24 cellular contexts compared by ENCODE assay signal in the genomic region with DNA sequence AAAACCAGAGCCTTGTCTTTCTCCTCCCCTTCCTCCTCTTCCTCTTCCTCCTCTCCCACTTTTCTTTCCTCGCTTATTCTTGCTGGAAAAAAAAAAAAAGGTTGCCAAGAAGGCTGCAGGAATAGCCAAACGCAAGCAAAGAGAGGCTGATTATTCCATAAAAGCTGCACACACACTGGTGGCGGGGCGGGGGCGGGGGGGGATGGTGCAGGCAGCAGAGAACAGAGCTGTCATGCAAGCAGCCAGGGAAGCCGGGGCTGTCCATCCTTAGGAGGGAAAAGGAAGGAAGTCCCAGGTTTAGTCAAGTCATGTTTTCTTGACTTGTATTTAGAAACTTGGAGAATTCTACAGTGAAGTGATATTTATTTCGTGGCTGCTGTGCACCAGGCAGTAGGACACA.
"Had no signal": no experiment of that assay in that cellular context is flagged by ENCODE, and none has a peak within 500 bp of the region (broad histone marks: within the 10 kb centered on the region; RNA-seq: fewer than 3 reads in every experiment).

No MANE protein-coding gene starts in this region.

- H3K36me3 Mint-ChIP-seq: activated naive CD4-positive, alpha-beta T cell treated with anti-CD3 and anti-CD28 coated beads, Interleukin-2, amount 10 ng/mL, durations not matched to agents 7 days and 5 days; natural killer cell; stimulated activated memory B cell treated with anti-CD40 and anti-IgM and Interleukin-4, amounts not matched to agents 10 μg/mL and 1 μg/mL and 100 μg/mL, for 72 hours had no signal

- DNase-seq: activated CD4-positive, alpha-beta T cell treated with anti-CD3 and anti-CD28 coated beads for 4 hours; activated CD4-positive, alpha-beta T cell treated with anti-CD3 and anti-CD28 coated beads, Interleukin-2, amount 50 U/mL, for 48 hours; activated CD4-positive, CD25-positive, alpha-beta regulatory T cell; activated CD8-positive, alpha-beta memory T cell treated with anti-CD3 and anti-CD28 coated beads, Interleukin-2, amount 50 U/mL, for 48 hours; activated effector memory CD4-positive, alpha-beta T cell treated with Interleukin-2 at 50 U/mL for 16 hours; activated naive CD4-positive, alpha-beta T cell treated with anti-CD3 and anti-CD28 coated beads, Interleukin-2, amount 10 ng/mL, durations not matched to agents 7 days and 5 days; activated naive CD8-positive, alpha-beta T cell treated with anti-CD3 and anti-CD28 coated beads, Interleukin-2, amount 50 U/mL, for 24 hours; activated T-cell treated with anti-CD3 and anti-CD28 coated beads, Interleukin-2, amount 50 U/mL, for 48 hours; cerebellar nuclear complex; gastrocnemius medialis; left ventricle myocardium superior; midbrain; natural killer cell; right lobe of liver; small intestine; stimulated activated CD4-positive, alpha-beta T cell treated with anti-CD3 and anti-CD28 coated beads, Interleukin-2, amount 100 ng/mL, for 24 hours; T1000; testis; trophoblast cell had no signal

- H3K4me3 ChIP-seq: coronary artery, esophagus muscularis mucosa, gastrocnemius medialis, right lobe of liver, testis, vagina had no signal

- H3K4me3 Mint-ChIP-seq: activated naive CD4-positive, alpha-beta T cell treated with anti-CD3 and anti-CD28 coated beads, Interleukin-2, amount 10 ng/mL, durations not matched to agents 7 days and 5 days; activated naive CD8-positive, alpha-beta T cell treated with anti-CD3 and anti-CD28 coated beads, Interleukin-2, amount 50 U/mL, for 24 hours; natural killer cell; stimulated activated memory B cell treated with anti-CD40 and anti-IgM and Interleukin-4, amounts not matched to agents 10 μg/mL and 1 μg/mL and 100 μg/mL, for 72 hours had no signal

- H3K27ac ChIP-seq: coronary artery, esophagus muscularis mucosa, gastrocnemius medialis, parathyroid adenoma, right lobe of liver, testis, vagina had no signal

- H3K9ac ChIP-seq: parathyroid adenoma had no signal

- H2AFZ ChIP-seq: parathyroid adenoma had no signal

- H3K36me3 ChIP-seq: esophagus muscularis mucosa, gastrocnemius medialis, right lobe of liver, vagina had no signal

- H3K27me3 ChIP-seq: right lobe of liver, testis, vagina had no signal

- H3K9me3 ChIP-seq: esophagus muscularis mucosa, gastrocnemius medialis, right lobe of liver, testis, vagina had no signal

- H3K4me1 ChIP-seq: gastrocnemius medialis, parathyroid adenoma, right lobe of liver, testis had no signal

- H3K9me3 Mint-ChIP-seq: activated naive CD4-positive, alpha-beta T cell treated with anti-CD3 and anti-CD28 coated beads, Interleukin-2, amount 10 ng/mL, durations not matched to agents 7 days and 5 days; activated naive CD8-positive, alpha-beta T cell treated with anti-CD3 and anti-CD28 coated beads, Interleukin-2, amount 50 U/mL, for 24 hours; natural killer cell; stimulated activated memory B cell treated with anti-CD40 and anti-IgM and Interleukin-4, amounts not matched to agents 10 μg/mL and 1 μg/mL and 100 μg/mL, for 72 hours had no signal

- ATAC-seq: activated naive CD8-positive, alpha-beta T cell treated with anti-CD3 and anti-CD28 coated beads, Interleukin-2, amount 50 U/mL, for 24 hours; gastrocnemius medialis; left ventricle myocardium superior; natural killer cell; stimulated activated memory B cell treated with anti-CD40 and anti-IgM and Interleukin-4, amounts not matched to agents 10 μg/mL and 1 μg/mL and 100 μg/mL, for 72 hours had no signal

- H3K79me2 ChIP-seq: parathyroid adenoma had no signal
